In the genomic region with DNA sequence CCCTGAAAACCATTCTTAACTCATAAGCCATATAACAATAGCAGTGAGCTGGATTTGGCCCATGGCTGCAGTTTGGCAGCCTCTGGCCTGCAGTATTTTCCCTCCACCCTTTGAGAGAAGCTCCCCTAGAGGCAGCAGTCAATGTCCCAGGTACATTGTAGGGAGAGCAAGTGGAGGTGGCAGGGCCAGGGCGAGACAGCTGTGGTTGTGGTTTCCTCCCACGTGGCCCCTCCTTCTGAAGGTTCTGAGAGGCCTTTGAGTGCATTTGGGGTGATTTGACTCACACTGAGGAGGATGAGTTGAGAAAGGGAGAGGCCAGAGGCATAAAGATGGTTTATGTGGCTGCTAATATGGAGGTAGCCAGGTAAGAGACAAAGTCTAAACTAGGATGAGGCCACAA, we compare ENCODE assay signal across 8 cellular contexts. TPM values are rescaled to one million over a fixed set of nuclear protein-coding genes. Genes with fewer than 3 reads are reported as not detected.
DNase-seq lines count a peak whose midpoint lies in the region; ATAC-seq and TF ChIP-seq lines count a peak whose summit lies in the region.

No MANE protein-coding gene starts in this region.

- POLR2A ChIA-PET in WTC11 (lab: Charles Lee), result no interaction called here

- no peak for TF ChIP-seq CTCF in GM13976 (IDR thresholded peaks at IDR 0.05; ENCODE audit: borderline replicate concordance, control extremely low read depth, extremely low read depth, insufficient read depth, missing control alignments)
- TF ChIP-seq CTCF in WTC11 (IDR thresholded peaks at IDR 0.05), result no peak
- TF ChIP-seq CTCF in neural progenitor cell (IDR thresholded peaks at IDR 0.05), result no peak
- no peak for TF ChIP-seq CTCF in foreskin fibroblast (IDR thresholded peaks at IDR 0.05; ENCODE audit: low read depth, low read length)
- TF ChIP-seq CTCF in osteoblast (IDR thresholded peaks at IDR 0.05; ENCODE audit: extremely low read depth, low read depth, low read length), result no peak

- H3K27me3 ChIP-seq in neural progenitor cell (peaks cover 44% of the 10 kb centered on the region), osteoblast (ENCODE audit: insufficient read depth, low read length) (no peaks in the 10 kb centered on the region)

- H3K27me3 Mint-ChIP-seq in WTC11 (ENCODE audit: low read depth), result peaks cover 27% of the 10 kb centered on the region
- H3K27me3 Mint-ChIP-seq in neural progenitor cell (ENCODE audit: insufficient read depth, low read depth), result peaks cover 4% of the 10 kb centered on the region

- H2AFZ ChIP-seq in neural progenitor cell (replicated peaks), result no peak overlapping the region
- H2AFZ ChIP-seq in osteoblast (ENCODE audit: low read length), result no peak overlapping the region

- H3K36me3 Mint-ChIP-seq in WTC11, result no peaks in the 10 kb centered on the region
- H3K36me3 Mint-ChIP-seq in neural progenitor cell, result no peaks in the 10 kb centered on the region

- H3K4me3 ChIP-seq in neural progenitor cell, result no peak overlapping the region
- H3K4me3 ChIP-seq in foreskin fibroblast (ENCODE audit: low read depth in 1 of 2, low read length in 2 of 2), result no peak overlapping the region
- H3K4me3 ChIP-seq in osteoblast (ENCODE audit: insufficient read depth, low read length), result no peak overlapping the region

- ATAC-seq in HG02623 (IDR thresholded peaks at IDR 0.05; ENCODE audit: unreplicated experiment) (peak; percentile 100), WTC11 (peak; percentile 74)

- H3K4me2 ChIP-seq in neural progenitor cell, result no peak overlapping the region
- no peak overlapping the region for H3K4me2 ChIP-seq in osteoblast (ENCODE audit: insufficient read depth, low read length)

- H3K9me3 ChIP-seq in neural progenitor cell (ENCODE audit: low read depth) (peaks cover 2% of the 10 kb centered on the region), osteoblast (ENCODE audit: low read depth, low read length) (no peaks in the 10 kb centered on the region)

- no peak overlapping the region for H3K27ac ChIP-seq in neural progenitor cell
- no peak overlapping the region for H3K27ac ChIP-seq in osteoblast (ENCODE audit: low read depth, low read length)

- H3F3A ChIP-seq in neural progenitor cell (ENCODE audit: low read depth), result no peaks in the 10 kb centered on the region

- H3K4me1 Mint-ChIP-seq in WTC11 (no peaks in the 10 kb centered on the region), neural progenitor cell (no peaks in the 10 kb centered on the region)

- CTCF ChIA-PET in WTC11 (lab: Charles Lee), result no interaction called here

- no peaks in the 10 kb centered on the region for H3K36me3 ChIP-seq in neural progenitor cell
- no peaks in the 10 kb centered on the region for H3K36me3 ChIP-seq in osteoblast (ENCODE audit: insufficient read depth, low read length)

- H3K4me1 ChIP-seq in neural progenitor cell (no peaks in the 10 kb centered on the region), osteoblast (ENCODE audit: insufficient read depth, low read length) (no peaks in the 10 kb centered on the region)

- H3K9ac ChIP-seq in neural progenitor cell, result no peak overlapping the region

- DNase-seq in GM13976 (ENCODE audit: low spot score) (peak; percentile 48), WTC11 (ENCODE audit: low spot score) (no peak), neural progenitor cell (ENCODE audit: low spot score) (no peak), COLO668 (lab: John Stamatoyannopoulos, UW; ENCODE audit: unreplicated experiment) (no peak), foreskin fibroblast (no peak), cerebellum (ENCODE audit: low spot score) (no peak), osteoblast (ENCODE audit: insufficient read length, low spot score, missing footprints) (no peak)

- H3K4me3 Mint-ChIP-seq in WTC11 (no peak overlapping the region), neural progenitor cell (peak overlapping the region; percentile 14)

- no peaks in the 10 kb centered on the region for H3K79me2 ChIP-seq in neural progenitor cell (ENCODE audit: low read depth)
- H3K79me2 ChIP-seq in osteoblast (ENCODE audit: insufficient read depth, low read length), result no peaks in the 10 kb centered on the region

- H4K20me1 ChIP-seq in neural progenitor cell (ENCODE audit: low read depth) (no peaks in the 10 kb centered on the region), osteoblast (ENCODE audit: insufficient read depth, low read length) (no peaks in the 10 kb centered on the region)

- in situ Hi-C loops in GM13976 (cut with MboI; ENCODE audit: low sequenced_read_pairs, unreplicated experiment), result no loop called here

- H3K9me3 Mint-ChIP-seq in WTC11, result peaks cover 18% of the 10 kb centered on the region
- no peaks in the 10 kb centered on the region for H3K9me3 Mint-ChIP-seq in neural progenitor cell

- H3K27ac Mint-ChIP-seq in WTC11 (no peak overlapping the region), neural progenitor cell (no peak overlapping the region)

TF ChIP-seq in WTC11, 78 proteins besides CTCF, POLR2A, EP300 and RAD21 (continues in another document):
- TF ChIP-seq, protein P1, sequence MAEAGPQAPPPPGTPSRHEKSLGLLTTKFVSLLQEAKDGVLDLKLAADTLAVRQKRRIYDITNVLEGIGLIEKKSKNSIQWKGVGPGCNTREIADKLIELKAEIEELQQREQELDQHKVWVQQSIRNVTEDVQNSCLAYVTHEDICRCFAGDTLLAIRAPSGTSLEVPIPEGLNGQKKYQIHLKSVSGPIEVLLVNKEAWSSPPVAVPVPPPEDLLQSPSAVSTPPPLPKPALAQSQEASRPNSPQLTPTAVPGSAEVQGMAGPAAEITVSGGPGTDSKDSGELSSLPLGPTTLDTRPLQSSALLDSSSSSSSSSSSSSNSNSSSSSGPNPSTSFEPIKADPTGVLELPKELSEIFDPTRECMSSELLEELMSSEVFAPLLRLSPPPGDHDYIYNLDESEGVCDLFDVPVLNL (CRISPR knock-in tag; IDR thresholded peaks at IDR 0.05; ENCODE audit: borderline replicate concordance, low read depth), result no peak
- TF ChIP-seq, protein P2, sequence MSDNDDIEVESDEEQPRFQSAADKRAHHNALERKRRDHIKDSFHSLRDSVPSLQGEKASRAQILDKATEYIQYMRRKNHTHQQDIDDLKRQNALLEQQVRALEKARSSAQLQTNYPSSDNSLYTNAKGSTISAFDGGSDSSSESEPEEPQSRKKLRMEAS (CRISPR knock-in tag; IDR thresholded peaks at IDR 0.05), result no peak
- TF ChIP-seq CREB1 (CRISPR knock-in tag; IDR thresholded peaks at IDR 0.05) (no peak), OVOL2 (CRISPR knock-in tag; IDR thresholded peaks at IDR 0.05; ENCODE audit: borderline replicate concordance) (no peak)
- TF ChIP-seq, protein P3, sequence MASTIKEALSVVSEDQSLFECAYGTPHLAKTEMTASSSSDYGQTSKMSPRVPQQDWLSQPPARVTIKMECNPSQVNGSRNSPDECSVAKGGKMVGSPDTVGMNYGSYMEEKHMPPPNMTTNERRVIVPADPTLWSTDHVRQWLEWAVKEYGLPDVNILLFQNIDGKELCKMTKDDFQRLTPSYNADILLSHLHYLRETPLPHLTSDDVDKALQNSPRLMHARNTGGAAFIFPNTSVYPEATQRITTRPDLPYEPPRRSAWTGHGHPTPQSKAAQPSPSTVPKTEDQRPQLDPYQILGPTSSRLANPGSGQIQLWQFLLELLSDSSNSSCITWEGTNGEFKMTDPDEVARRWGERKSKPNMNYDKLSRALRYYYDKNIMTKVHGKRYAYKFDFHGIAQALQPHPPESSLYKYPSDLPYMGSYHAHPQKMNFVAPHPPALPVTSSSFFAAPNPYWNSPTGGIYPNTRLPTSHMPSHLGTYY (CRISPR knock-in tag; IDR thresholded peaks at IDR 0.05), result no peak
- TF ChIP-seq, protein P4, sequence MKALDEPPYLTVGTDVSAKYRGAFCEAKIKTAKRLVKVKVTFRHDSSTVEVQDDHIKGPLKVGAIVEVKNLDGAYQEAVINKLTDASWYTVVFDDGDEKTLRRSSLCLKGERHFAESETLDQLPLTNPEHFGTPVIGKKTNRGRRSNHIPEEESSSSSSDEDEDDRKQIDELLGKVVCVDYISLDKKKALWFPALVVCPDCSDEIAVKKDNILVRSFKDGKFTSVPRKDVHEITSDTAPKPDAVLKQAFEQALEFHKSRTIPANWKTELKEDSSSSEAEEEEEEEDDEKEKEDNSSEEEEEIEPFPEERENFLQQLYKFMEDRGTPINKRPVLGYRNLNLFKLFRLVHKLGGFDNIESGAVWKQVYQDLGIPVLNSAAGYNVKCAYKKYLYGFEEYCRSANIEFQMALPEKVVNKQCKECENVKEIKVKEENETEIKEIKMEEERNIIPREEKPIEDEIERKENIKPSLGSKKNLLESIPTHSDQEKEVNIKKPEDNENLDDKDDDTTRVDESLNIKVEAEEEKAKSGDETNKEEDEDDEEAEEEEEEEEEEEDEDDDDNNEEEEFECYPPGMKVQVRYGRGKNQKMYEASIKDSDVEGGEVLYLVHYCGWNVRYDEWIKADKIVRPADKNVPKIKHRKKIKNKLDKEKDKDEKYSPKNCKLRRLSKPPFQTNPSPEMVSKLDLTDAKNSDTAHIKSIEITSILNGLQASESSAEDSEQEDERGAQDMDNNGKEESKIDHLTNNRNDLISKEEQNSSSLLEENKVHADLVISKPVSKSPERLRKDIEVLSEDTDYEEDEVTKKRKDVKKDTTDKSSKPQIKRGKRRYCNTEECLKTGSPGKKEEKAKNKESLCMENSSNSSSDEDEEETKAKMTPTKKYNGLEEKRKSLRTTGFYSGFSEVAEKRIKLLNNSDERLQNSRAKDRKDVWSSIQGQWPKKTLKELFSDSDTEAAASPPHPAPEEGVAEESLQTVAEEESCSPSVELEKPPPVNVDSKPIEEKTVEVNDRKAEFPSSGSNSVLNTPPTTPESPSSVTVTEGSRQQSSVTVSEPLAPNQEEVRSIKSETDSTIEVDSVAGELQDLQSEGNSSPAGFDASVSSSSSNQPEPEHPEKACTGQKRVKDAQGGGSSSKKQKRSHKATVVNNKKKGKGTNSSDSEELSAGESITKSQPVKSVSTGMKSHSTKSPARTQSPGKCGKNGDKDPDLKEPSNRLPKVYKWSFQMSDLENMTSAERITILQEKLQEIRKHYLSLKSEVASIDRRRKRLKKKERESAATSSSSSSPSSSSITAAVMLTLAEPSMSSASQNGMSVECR (CRISPR knock-in tag; IDR thresholded peaks at IDR 0.05; ENCODE audit: borderline replicate concordance), result no peak
- TF ChIP-seq, protein P5, sequence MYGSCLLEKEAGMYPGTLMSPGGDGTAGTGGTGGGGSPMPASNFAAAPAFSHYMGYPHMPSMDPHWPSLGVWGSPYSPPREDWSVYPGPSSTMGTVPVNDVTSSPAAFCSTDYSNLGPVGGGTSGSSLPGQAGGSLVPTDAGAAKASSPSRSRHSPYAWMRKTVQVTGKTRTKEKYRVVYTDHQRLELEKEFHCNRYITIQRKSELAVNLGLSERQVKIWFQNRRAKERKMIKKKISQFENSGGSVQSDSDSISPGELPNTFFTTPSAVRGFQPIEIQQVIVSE (CRISPR knock-in tag; IDR thresholded peaks at IDR 0.05; ENCODE audit: borderline replicate concordance), result no peak

RNA-seq across cellular contexts. Expression of a gene that starts 45.5 kb away (rescaled TPM):
- total RNA-seq in WTC11 (2021) (16.1 to 20.5 TPM (median 17.7 TPM) in 3 replicates), neural progenitor cell (ENCODE audit: low replicate concordance) (42.0 and 45.2 TPM in 2 replicates), cerebellum (17.8 TPM), osteoblast (14.4 and 17.4 TPM in 2 replicates)
